17 cellular contexts compared by ENCODE assay signal in the genomic region with DNA sequence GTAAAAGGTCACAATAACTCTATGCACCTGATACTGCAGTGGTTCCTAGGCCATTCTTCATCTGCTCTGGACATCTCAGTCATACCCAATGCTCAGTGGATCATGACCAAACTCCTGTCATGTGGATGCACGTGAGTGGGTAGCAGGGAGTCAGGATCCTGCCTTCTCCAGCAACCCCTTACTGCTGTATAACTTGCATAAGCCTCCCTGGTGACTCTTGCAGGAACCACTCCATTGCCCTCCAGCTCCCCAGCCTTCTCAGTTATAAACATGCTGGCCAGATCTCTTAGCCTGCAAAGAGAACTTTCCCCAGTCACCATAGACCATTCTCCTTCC.
DNase-seq lines count a peak whose midpoint lies in the region; ATAC-seq and TF ChIP-seq lines count a peak whose summit lies in the region.
"Had no signal": no experiment of that assay in that cellular context is flagged by ENCODE, and none has a peak within 500 bp of the region (broad histone marks: within the 10 kb centered on the region; RNA-seq: fewer than 3 reads in every experiment).

No MANE protein-coding gene starts in this region.

- H3K36me3 ChIP-seq in left ventricle myocardium inferior: peaks cover 44% of the 10 kb centered on the region
- no peaks in the 10 kb centered on the region for H3K36me3 ChIP-seq in thyroid gland

- WGBS in thyroid gland, 2 donors: 10 to 55% methylated on average over 1 of the region's 1 CpG

- peaks cover 39% of the 10 kb centered on the region for H3K4me1 ChIP-seq in left ventricle myocardium inferior
- peaks cover 0 to 8% of the 10 kb centered on the region in 2 donors for H3K4me1 ChIP-seq in thyroid gland

- no peak overlapping the region for H3K4me3 ChIP-seq in left ventricle myocardium inferior
- H3K4me3 ChIP-seq in epithelial cell of proximal tubule (ENCODE audit: low read depth, low read length): no peak overlapping the region
- H3K4me3 ChIP-seq in thyroid gland (replicated peaks in 1 of 3): no peak overlapping the region
- H3K4me3 ChIP-seq: skin epidermis, tibial nerve had no signal

- H3K9me3 ChIP-seq in left ventricle myocardium inferior (replicated peaks) (no peaks in the 10 kb centered on the region), thyroid gland (no peaks in the 10 kb centered on the region)
- H3K9me3 ChIP-seq: tibial nerve had no signal

- ATAC-seq in Right ventricle myocardium superior (ENCODE audit: poor library complexity): no peak
- peak; percentile 8 for ATAC-seq in HG03060 (IDR thresholded peaks at IDR 0.05; ENCODE audit: low read depth, unreplicated experiment)
- ATAC-seq: activated CD8-positive, alpha-beta memory T cell treated with anti-CD3 and anti-CD28 coated beads, Interleukin-2, amount 10 ng/mL, durations not matched to agents 7 days and 5 days had no signal

- intact Hi-C loops in left ventricle myocardium inferior (cut with micrococcal nuclease) (no loop called here), Right ventricle myocardium superior (cut with DNase I) (no loop called here), thyroid gland (cut with DNase I) (loop anchor here (5.0 kb wide), 1 partner anchor 135 kb away; no protein-coding TSS in a partner anchor)

- TF ChIP-seq POLR2A in thyroid gland (IDR thresholded peaks at IDR 0.05): no peak

- H3K27ac ChIP-seq in left ventricle myocardium inferior (replicated peaks): peak overlapping the region; percentile 27
- no peak overlapping the region for H3K27ac ChIP-seq in thyroid gland
- H3K27ac ChIP-seq: skin epidermis, tibial nerve had no signal

- no peak for DNase-seq in left ventricle myocardium inferior
- no peak for DNase-seq in Right ventricle myocardium superior
- DNase-seq in epithelial cell of proximal tubule (ENCODE audit: low read depth): peak; percentile 55
- peak; percentile 36 to 51 for DNase-seq in thyroid gland
- no peak for DNase-seq in NCI-H2081 treated with DMSO at 0.1 percent for 48 hours (lab: John Stamatoyannopoulos, UW)
- no peak for DNase-seq in AG20443 (ENCODE audit: low spot score)
- DNase-seq in MV-4-11 (lab: John Stamatoyannopoulos, UW): no peak
- DNase-seq: activated CD4-positive, alpha-beta T cell treated with anti-CD3 and anti-CD28 coated beads for 36 hours; activated CD8-positive, alpha-beta memory T cell treated with anti-CD3 and anti-CD28 coated beads, Interleukin-2, amount 10 ng/mL, durations not matched to agents 7 days and 5 days; activated effector memory CD4-positive, alpha-beta T cell treated with Interleukin-2 at 50 U/mL for 16 hours; CD8-positive, alpha-beta memory T cell; NCI-H1694 treated with DMSO at 0.1 percent for 48 hours; stimulated activated CD4-positive, alpha-beta T cell treated with anti-CD3 and anti-CD28 coated beads, Interleukin-2, amount 100 ng/mL, for 24 hours; stimulated activated naive CD8-positive, alpha-beta T cell treated with anti-CD3 and anti-CD28 coated beads, Interleukin-15, Interleukin-2, amounts not matched to agents 100 U/mL and 50 U/mL, for 24 hours had no signal

- H3K27me3 ChIP-seq in left ventricle myocardium inferior (ENCODE audit: low read depth) (no peaks in the 10 kb centered on the region), thyroid gland (no peaks in the 10 kb centered on the region)
- H3K27me3 ChIP-seq: tibial nerve had no signal

- TF ChIP-seq CTCF in left ventricle myocardium inferior (IDR thresholded peaks at IDR 0.05; ENCODE audit: borderline replicate concordance) (no peak), epithelial cell of proximal tubule (conservative IDR thresholded peaks at IDR 0.05; ENCODE audit: low read depth, low read length) (no peak), thyroid gland (IDR thresholded peaks at IDR 0.05) (no peak)

Comparison
In these comparisons a context has a peak if more than half of its experiments do, and no peak if none do; other contexts are left out.
1. DNase-seq: peak in epithelial cell of proximal tubule (single experiment) and thyroid gland (2 of 2); none in left ventricle myocardium inferior (single experiment), Right ventricle myocardium superior (single experiment), NCI-H2081 treated with DMSO at 0.1 percent for 48 hours (single experiment), AG20443 (single experiment) and MV-4-11 (single experiment).